In genomic region chr16:14629612-14629918, GRCh38 we compare ENCODE assay signal across 8 cellular contexts. TPM values are rescaled to one million over a fixed set of nuclear protein-coding genes. Genes with fewer than 3 reads are reported as not detected.
DNase-seq lines count a peak whose midpoint lies in the region; ATAC-seq lines count a peak whose summit lies in the region.

No MANE protein-coding gene starts in this region.

- 4% methylated on average over 17 of the region's 17 CpGs for WGBS in thymus

- peaks cover 37% of the 10 kb centered on the region for H3K36me3 Mint-ChIP-seq in T-helper 2 cell treated with Interferon-gamma antibody and Interleukin-4, amounts not matched to agents 5 μg/mL and 100 μg/mL, for 36 hours (ENCODE audit: low read depth)

- no peak for DNase-seq in T-helper 2 cell treated with Interferon-gamma antibody and Interleukin-4, amounts not matched to agents 5 μg/mL and 100 μg/mL, for 36 hours (ENCODE audit: low spot score)
- DNase-seq in T-helper 2 cell: no peak
- DNase-seq in amniotic epithelial cell (ENCODE audit: low read depth): peak; percentile 7
- DNase-seq in amniotic stem cell (lab: John Stamatoyannopoulos, UW): no peak

- H3K27ac Mint-ChIP-seq in T-helper 2 cell treated with Interferon-gamma antibody and Interleukin-4, amounts not matched to agents 5 μg/mL and 100 μg/mL, for 36 hours: peak overlapping the region; percentile 99

- H3K4me3 Mint-ChIP-seq in T-helper 2 cell treated with Interferon-gamma antibody and Interleukin-4, amounts not matched to agents 5 μg/mL and 100 μg/mL, for 36 hours: peak overlapping the region; percentile 93

- H3K4me3 ChIP-seq in thymus (ENCODE audit: low read length): peak overlapping the region; percentile 72

- H3K27ac ChIP-seq in layer of hippocampus (ENCODE audit: low read depth, low read length) (peak overlapping the region; percentile 88), thymus (ENCODE audit: low read depth) (peak overlapping the region; percentile 94)

- H3K4me1 Mint-ChIP-seq in T-helper 2 cell treated with Interferon-gamma antibody and Interleukin-4, amounts not matched to agents 5 μg/mL and 100 μg/mL, for 36 hours (ENCODE audit: low read depth): peaks cover 32% of the 10 kb centered on the region

- ATAC-seq in HG03442 (IDR thresholded peaks at IDR 0.05; ENCODE audit: unreplicated experiment): peak; percentile 11
- no peak for ATAC-seq in HG03045 (IDR thresholded peaks at IDR 0.05; ENCODE audit: unreplicated experiment)

- H3K27me3 Mint-ChIP-seq in T-helper 2 cell treated with Interferon-gamma antibody and Interleukin-4, amounts not matched to agents 5 μg/mL and 100 μg/mL, for 36 hours (ENCODE audit: low read depth): no peaks in the 10 kb centered on the region

- peaks cover 5% of the 10 kb centered on the region for H3K36me3 ChIP-seq in thymus (ENCODE audit: control insufficient read depth, insufficient read depth)

- H3K4me1 ChIP-seq in thymus (ENCODE audit: control insufficient read depth, insufficient read depth, low read length): peaks cover 21% of the 10 kb centered on the region

- peaks cover 4% of the 10 kb centered on the region for H3K9me3 Mint-ChIP-seq in T-helper 2 cell treated with Interferon-gamma antibody and Interleukin-4, amounts not matched to agents 5 μg/mL and 100 μg/mL, for 36 hours

- no peaks in the 10 kb centered on the region for H3K27me3 ChIP-seq in layer of hippocampus (ENCODE audit: control insufficient read depth, insufficient read depth, low read length)
- no peaks in the 10 kb centered on the region for H3K27me3 ChIP-seq in thymus (ENCODE audit: control insufficient read depth, insufficient read depth)

- no peaks in the 10 kb centered on the region for H3K9me3 ChIP-seq in thymus (ENCODE audit: control insufficient read depth)

RNA-seq across cellular contexts. Expression of gene PARN, which starts 0.5 kb away (rescaled TPM):
- 20.4 TPM for polyA plus RNA-seq in thymus

RNA-seq across cellular contexts. Expression of gene BFAR, which starts 3.2 kb away (rescaled TPM):
- polyA plus RNA-seq in thymus: 44.4 TPM
